Comparison of ENCODE assay signal across 17 cellular contexts in genomic region chr4:151087467-151087866, GRCh38. TPM values are rescaled to one million over a fixed set of nuclear protein-coding genes. Genes with fewer than 3 reads are reported as not detected.
DNase-seq lines count a peak whose midpoint lies in the region; ATAC-seq, FAIRE-seq and TF ChIP-seq lines count a peak whose summit lies in the region.
"Had no signal": no experiment of that assay in that cellular context is flagged by ENCODE, and none has a peak within 500 bp of the region (broad histone marks: within the 10 kb centered on the region; RNA-seq: fewer than 3 reads in every experiment).

No MANE protein-coding gene starts in this region.

- H3K23ac ChIP-seq in H1 (ENCODE audit: insufficient read length) (no peak overlapping the region), mesendoderm (ENCODE audit: low read length) (no peak overlapping the region), neuronal stem cell (ENCODE audit: low read depth, low read length, poor library complexity) (no peak overlapping the region), mesenchymal stem cell (ENCODE audit: low read length in 2 of 2) (no peak overlapping the region)

- H4K8ac ChIP-seq in H1 (ENCODE audit: extremely low read depth, insufficient read depth, low read length) (no peak overlapping the region), mesendoderm (ENCODE audit: low read depth, low read length) (no peak overlapping the region), neuronal stem cell (ENCODE audit: low read depth, low read length) (no peak overlapping the region), mesenchymal stem cell (ENCODE audit: low read length) (no peak overlapping the region)

- peak; percentile 44 for DNase-seq in GM23338 (ENCODE audit: low spot score)
- no peak for DNase-seq in H1 (ENCODE audit: low read depth in 1 of 2, low spot score in 2 of 2)
- no peak for DNase-seq in mesendoderm
- no peak for DNase-seq in neuronal stem cell (ENCODE audit: low spot score)
- DNase-seq in HEK293T (ENCODE audit: extremely low spot score): no peak
- no peak for DNase-seq in activated naive CD8-positive, alpha-beta T cell treated with anti-CD3 and anti-CD28 coated beads, Interleukin-2, amount 50 U/mL, for 24 hours
- DNase-seq in mesenchymal stem cell: no peak
- DNase-seq: 8988T; Calu3; CD8-positive, alpha-beta T cell; DMS79 treated with DMSO at 0.1 percent for 48 hours; GF-D8; GM23248; H7 had no signal

- TF ChIP-seq CTCF in GM23338 (conservative IDR thresholded peaks at IDR 0.05; ENCODE audit: low read depth in 2 of 2): no peak
- no peak for TF ChIP-seq CTCF in H1 (IDR thresholded peaks at IDR 0.05; ENCODE audit: control extremely low read depth in 1 of 3, insufficient read depth in 1 of 3, low read depth in 1 of 3, low read length in 3 of 3)

- no peak overlapping the region for H3K9ac ChIP-seq in H1 (replicated peaks in 1 of 4; ENCODE audit: extremely low read depth in 1 of 4, low read depth in 3 of 4, low read length in 3 of 4)
- no peak overlapping the region for H3K9ac ChIP-seq in mesendoderm (ENCODE audit: low read length)
- H3K9ac ChIP-seq in neuronal stem cell (ENCODE audit: low read depth, low read length, poor library complexity): no peak overlapping the region
- H3K9ac ChIP-seq in mesenchymal stem cell (ENCODE audit: low read length): no peak overlapping the region
- H3K9ac ChIP-seq: BLaER1 treated with 17β-estradiol and CSF1 and Interleukin-3, amounts not matched to agents 10 nM and 100 nM; GM23248 had no signal

- H3K4me3 ChIP-seq in GM23338 (no peak overlapping the region), H1 (ENCODE audit: extremely low read depth in 1 of 4, insufficient read depth in 2 of 4, low read depth in 3 of 4, low read length in 4 of 4) (no peak overlapping the region), mesendoderm (ENCODE audit: low read length) (no peak overlapping the region), neuronal stem cell (ENCODE audit: low read length in 2 of 2) (no peak overlapping the region), mesenchymal stem cell (ENCODE audit: insufficient read depth in 1 of 2, low read depth in 1 of 2, low read length in 2 of 2) (no peak overlapping the region)
- H3K4me3 ChIP-seq: BLaER1 treated with 17β-estradiol and CSF1 and Interleukin-3, amounts not matched to agents 10 nM and 100 nM; GM23248 had no signal

- H3K56ac ChIP-seq in H1 (replicated peaks; ENCODE audit: insufficient read length, low read depth, low read length): no peak overlapping the region
- H3K56ac ChIP-seq in mesendoderm (ENCODE audit: low read length): no peak overlapping the region

- TF ChIP-seq RAD21 in H1 (IDR thresholded peaks at IDR 0.05 in 1 of 2, conservative IDR thresholded peaks at IDR 0.05 in 1 of 2; ENCODE audit: low read depth in 2 of 2, low read length in 2 of 2): no peak

- H3K27me3 ChIP-seq in GM23338 (ENCODE audit: insufficient read depth): no peaks in the 10 kb centered on the region
- H3K27me3 ChIP-seq in H1 (replicated peaks in 1 of 4; ENCODE audit: control insufficient read depth in 3 of 4, extremely low read depth in 1 of 4, insufficient read depth in 3 of 4, low read length in 3 of 4): no peaks in the 10 kb centered on the region
- H3K27me3 ChIP-seq in mesendoderm (ENCODE audit: insufficient read depth, low read length, poor library complexity): no peaks in the 10 kb centered on the region
- H3K27me3 ChIP-seq in neuronal stem cell (ENCODE audit: control insufficient read depth in 3 of 3, insufficient read depth in 3 of 3, low read depth in 1 of 3, low read length in 3 of 3): no peaks in the 10 kb centered on the region
- no peaks in the 10 kb centered on the region for H3K27me3 ChIP-seq in mesenchymal stem cell (ENCODE audit: control insufficient read depth in 1 of 2, insufficient read depth in 1 of 2, low read length in 2 of 2)
- H3K27me3 ChIP-seq: BLaER1 treated with 17β-estradiol and CSF1 and Interleukin-3, amounts not matched to agents 10 nM and 100 nM had no signal

- POLR2A ChIA-PET in H1 (lab: Charles Lee; ENCODE audit: partially characterized antibody): interaction anchor here (0.6 to 4.3 kb wide), 4 partner anchors 12 to 159 kb away, joined by 3 to 37 read pairs (median 4); partner anchors contain the start of gene RPS3A
- POLR2A ChIA-PET in HEK293T (lab: Yijun Ruan, JAX): no interaction called here

- ATAC-seq in GM23338 (peak; percentile 73), HG02852 (IDR thresholded peaks at IDR 0.05; ENCODE audit: unreplicated experiment) (no peak)
- ATAC-seq in activated naive CD8-positive, alpha-beta T cell treated with anti-CD3 and anti-CD28 coated beads, Interleukin-2, amount 50 U/mL, for 24 hours: no peak
- ATAC-seq: CD8-positive, alpha-beta T cell had no signal

- H3K36me3 Mint-ChIP-seq in GM23338 (ENCODE audit: low read depth): no peaks in the 10 kb centered on the region
- no peaks in the 10 kb centered on the region for H3K36me3 Mint-ChIP-seq in activated naive CD8-positive, alpha-beta T cell treated with anti-CD3 and anti-CD28 coated beads, Interleukin-2, amount 50 U/mL, for 24 hours (ENCODE audit: low read depth)
- H3K36me3 Mint-ChIP-seq: CD8-positive, alpha-beta T cell had no signal

- no peaks in the 10 kb centered on the region for H3K9me2 ChIP-seq in GM23338 (ENCODE audit: insufficient read depth)

- H3K4me1 Mint-ChIP-seq in GM23338: peaks cover 13% of the 10 kb centered on the region; the same call in 2 of the 3 replicates
- H3K4me1 Mint-ChIP-seq in activated naive CD8-positive, alpha-beta T cell treated with anti-CD3 and anti-CD28 coated beads, Interleukin-2, amount 50 U/mL, for 24 hours: no peaks in the 10 kb centered on the region
- H3K4me1 Mint-ChIP-seq: B cell had no signal

- H3K4me2 ChIP-seq in GM23338 (peak overlapping the region; percentile 7; the same call in 1 of the 2 replicates), H1 (ENCODE audit: insufficient read depth in 1 of 2, low read depth in 2 of 2, low read length in 2 of 2) (no peak overlapping the region), mesendoderm (ENCODE audit: low read length) (no peak overlapping the region), neuronal stem cell (ENCODE audit: insufficient read depth, low read length, poor library complexity, severe bottlenecking) (no peak overlapping the region), mesenchymal stem cell (ENCODE audit: low read length, poor library complexity, severe bottlenecking) (no peak overlapping the region)
- H3K4me2 ChIP-seq: BLaER1 treated with 17β-estradiol and CSF1 and Interleukin-3, amounts not matched to agents 10 nM and 100 nM had no signal

- peaks cover 7% of the 10 kb centered on the region for H3K27me3 Mint-ChIP-seq in GM23338 (ENCODE audit: insufficient read depth, low read depth, poor library complexity)
- H3K27me3 Mint-ChIP-seq in activated naive CD8-positive, alpha-beta T cell treated with anti-CD3 and anti-CD28 coated beads, Interleukin-2, amount 50 U/mL, for 24 hours: peaks cover 4% of the 10 kb centered on the region

- no peak for TF ChIP-seq EP300 in H1 (IDR thresholded peaks at IDR 0.05; ENCODE audit: borderline replicate concordance in 1 of 2, low read depth in 2 of 2, low read length in 2 of 2)

- no peak overlapping the region for H3K18ac ChIP-seq in H1 (ENCODE audit: extremely low read depth, low read length)
- H3K18ac ChIP-seq in mesendoderm (ENCODE audit: low read length): no peak overlapping the region
- H3K18ac ChIP-seq in neuronal stem cell (ENCODE audit: low read length): no peak overlapping the region
- no peak overlapping the region for H3K18ac ChIP-seq in mesenchymal stem cell (ENCODE audit: low read depth in 1 of 2, low read length in 2 of 2)

- no peak overlapping the region for H2BK12ac ChIP-seq in H1 (ENCODE audit: low read depth, low read length)
- H2BK12ac ChIP-seq in neuronal stem cell (ENCODE audit: low read length): no peak overlapping the region
- no peak overlapping the region for H2BK12ac ChIP-seq in mesenchymal stem cell (ENCODE audit: low read length in 2 of 2)

- H3K9me3 ChIP-seq in H1 (ENCODE audit: insufficient read depth in 2 of 2, low read depth in 1 of 2, low read length in 1 of 2) (no peaks in the 10 kb centered on the region), neuronal stem cell (replicated peaks in 1 of 2; ENCODE audit: control insufficient read depth in 2 of 2, insufficient read depth in 1 of 2, low read depth in 1 of 2, low read length in 2 of 2) (no peaks in the 10 kb centered on the region), mesenchymal stem cell (ENCODE audit: control insufficient read depth, low read length) (no peaks in the 10 kb centered on the region)
- H3K9me3 ChIP-seq: BLaER1 treated with 17β-estradiol and CSF1 and Interleukin-3, amounts not matched to agents 10 nM and 100 nM had no signal

- H3K27ac ChIP-seq in GM23338 (ENCODE audit: low read depth): no peak overlapping the region
- H3K27ac ChIP-seq in H1 (ENCODE audit: low read depth, low read length): no peak overlapping the region
- no peak overlapping the region for H3K27ac ChIP-seq in mesendoderm (ENCODE audit: low read depth, low read length)
- H3K27ac ChIP-seq in neuronal stem cell (replicated peaks; ENCODE audit: low read length): no peak overlapping the region
- H3K27ac ChIP-seq in mesenchymal stem cell (ENCODE audit: low read length, poor library complexity, severe bottlenecking): no peak overlapping the region
- H3K27ac ChIP-seq: BLaER1 treated with 17β-estradiol and CSF1 and Interleukin-3, amounts not matched to agents 10 nM and 100 nM; GM23248 had no signal

- no peak overlapping the region for H3K4ac ChIP-seq in H1 (replicated peaks; ENCODE audit: insufficient read length, low read depth, low read length)
- H3K4ac ChIP-seq in mesendoderm (ENCODE audit: low read depth, low read length): peak overlapping the region; percentile 21
- H3K4ac ChIP-seq in neuronal stem cell (ENCODE audit: low read length): no peak overlapping the region
- H3K4ac ChIP-seq in mesenchymal stem cell (ENCODE audit: low read depth in 1 of 2, low read length in 2 of 2): no peak overlapping the region

- no peak overlapping the region for H3K27ac Mint-ChIP-seq in GM23338
- H3K27ac Mint-ChIP-seq in activated naive CD8-positive, alpha-beta T cell treated with anti-CD3 and anti-CD28 coated beads, Interleukin-2, amount 50 U/mL, for 24 hours: no peak overlapping the region
- H3K27ac Mint-ChIP-seq: B cell; CD8-positive, alpha-beta T cell had no signal

- H3K23me2 ChIP-seq in H1 (ENCODE audit: low read depth, low read length): no peaks in the 10 kb centered on the region

- H2BK5ac ChIP-seq in H1 (ENCODE audit: low read depth, low read length) (no peak overlapping the region), mesendoderm (ENCODE audit: low read length) (no peak overlapping the region), neuronal stem cell (ENCODE audit: low read length) (no peak overlapping the region), mesenchymal stem cell (ENCODE audit: low read depth, low read length, poor library complexity, severe bottlenecking) (no peak overlapping the region)

- H2AK5ac ChIP-seq in H1 (ENCODE audit: low read depth, low read length): no peak overlapping the region
- H2AK5ac ChIP-seq in mesendoderm (ENCODE audit: low read length): no peak overlapping the region
- H2AK5ac ChIP-seq in neuronal stem cell (ENCODE audit: low read depth, low read length): no peak overlapping the region
- H2AK5ac ChIP-seq in mesenchymal stem cell (ENCODE audit: low read length, severe bottlenecking): no peak overlapping the region

- H2BK120ac ChIP-seq in H1 (replicated peaks; ENCODE audit: low read depth, low read length) (no peak overlapping the region), mesendoderm (ENCODE audit: low read depth, low read length) (no peak overlapping the region), neuronal stem cell (ENCODE audit: low read depth, low read length) (no peak overlapping the region), mesenchymal stem cell (ENCODE audit: low read depth, low read length) (no peak overlapping the region)

- H3K14ac ChIP-seq in H1 (ENCODE audit: insufficient read length) (no peak overlapping the region), neuronal stem cell (ENCODE audit: low read length) (no peak overlapping the region), mesenchymal stem cell (ENCODE audit: low read length in 2 of 2) (no peak overlapping the region)

- H3K79me1 ChIP-seq in H1 (ENCODE audit: low read depth, low read length) (no peaks in the 10 kb centered on the region), mesendoderm (ENCODE audit: low read length) (no peaks in the 10 kb centered on the region), neuronal stem cell (ENCODE audit: low read depth, low read length) (no peaks in the 10 kb centered on the region), mesenchymal stem cell (replicated peaks; ENCODE audit: low read length, poor library complexity, severe bottlenecking) (no peaks in the 10 kb centered on the region)

- H3K79me2 ChIP-seq in GM23338 (replicated peaks; ENCODE audit: insufficient read depth) (no peaks in the 10 kb centered on the region), H1 (ENCODE audit: control insufficient read depth in 1 of 2, insufficient read depth in 2 of 2, low read length in 2 of 2) (no peaks in the 10 kb centered on the region), mesendoderm (ENCODE audit: control insufficient read depth, insufficient read depth, low read length) (no peaks in the 10 kb centered on the region)

- H3K9me3 Mint-ChIP-seq in GM23338: no peaks in the 10 kb centered on the region
- H3K9me3 Mint-ChIP-seq in activated naive CD8-positive, alpha-beta T cell treated with anti-CD3 and anti-CD28 coated beads, Interleukin-2, amount 50 U/mL, for 24 hours: no peaks in the 10 kb centered on the region
- H3K9me3 Mint-ChIP-seq: CD8-positive, alpha-beta T cell had no signal

- H3F3A ChIP-seq in GM23338 (replicated peaks; ENCODE audit: low read depth): no peaks in the 10 kb centered on the region

- peak; percentile 39 for FAIRE-seq in H1 (lab: Jason Lieb, UNC)

- H3K36me3 ChIP-seq in GM23338 (ENCODE audit: insufficient read depth) (no peaks in the 10 kb centered on the region), H1 (ENCODE audit: control insufficient read depth in 2 of 4, insufficient read depth in 4 of 4, low read length in 3 of 4) (no peaks in the 10 kb centered on the region), mesendoderm (ENCODE audit: control insufficient read depth, insufficient read depth, low read length) (no peaks in the 10 kb centered on the region), neuronal stem cell (replicated peaks in 1 of 2; ENCODE audit: control insufficient read depth in 2 of 2, insufficient read depth in 2 of 2, low read length in 2 of 2) (no peaks in the 10 kb centered on the region), mesenchymal stem cell (ENCODE audit: control insufficient read depth in 1 of 2, insufficient read depth in 2 of 2, low read depth in 1 of 2, low read length in 2 of 2) (no peaks in the 10 kb centered on the region)
- H3K36me3 ChIP-seq: BLaER1 treated with 17β-estradiol and CSF1 and Interleukin-3, amounts not matched to agents 10 nM and 100 nM had no signal

- no peaks in the 10 kb centered on the region for H4K20me1 ChIP-seq in GM23338 (replicated peaks; ENCODE audit: insufficient read depth)
- no peaks in the 10 kb centered on the region for H4K20me1 ChIP-seq in H1 (replicated peaks in 1 of 2; ENCODE audit: control insufficient read depth in 1 of 2, insufficient read depth in 2 of 2, low read length in 2 of 2)
- H4K20me1 ChIP-seq: BLaER1 treated with 17β-estradiol and CSF1 and Interleukin-3, amounts not matched to agents 10 nM and 100 nM had no signal

- H3K4me1 ChIP-seq in GM23338 (ENCODE audit: insufficient read depth): no peaks in the 10 kb centered on the region; the same call in 1 of the 2 replicates
- peaks cover 0 to 4% (median 3%) of the 10 kb centered on the region in 4 experiments; a peak in 1 of 7 replicates for H3K4me1 ChIP-seq in H1 (replicated peaks in 1 of 4; ENCODE audit: control insufficient read depth in 3 of 4, insufficient read depth in 4 of 4, low read length in 3 of 4)
- H3K4me1 ChIP-seq in mesendoderm (ENCODE audit: control insufficient read depth, low read depth, low read length): no peaks in the 10 kb centered on the region
- H3K4me1 ChIP-seq in neuronal stem cell (ENCODE audit: control insufficient read depth in 2 of 2, insufficient read depth in 1 of 2, low read depth in 1 of 2, low read length in 2 of 2): no peaks in the 10 kb centered on the region
- no peaks in the 10 kb centered on the region for H3K4me1 ChIP-seq in mesenchymal stem cell (ENCODE audit: control insufficient read depth, insufficient read depth, low read depth, low read length)
- H3K4me1 ChIP-seq: BLaER1 treated with 17β-estradiol and CSF1 and Interleukin-3, amounts not matched to agents 10 nM and 100 nM had no signal

- no peak overlapping the region for H4K5ac ChIP-seq in H1 (ENCODE audit: insufficient read length, low read depth, low read length)
- H4K5ac ChIP-seq in mesendoderm (ENCODE audit: low read length): no peak overlapping the region

- no peak overlapping the region for H4K91ac ChIP-seq in H1 (replicated peaks; ENCODE audit: insufficient read length, low read length)
- no peak overlapping the region for H4K91ac ChIP-seq in neuronal stem cell (ENCODE audit: low read depth, low read length, poor library complexity)
- H4K91ac ChIP-seq in mesenchymal stem cell (ENCODE audit: low read length): no peak overlapping the region

- H2BK15ac ChIP-seq in H1 (ENCODE audit: low read length): no peak overlapping the region
- H2BK15ac ChIP-seq in mesendoderm (replicated peaks; ENCODE audit: low read depth): no peak overlapping the region
- H2BK15ac ChIP-seq in neuronal stem cell (ENCODE audit: low read length): no peak overlapping the region
- no peak overlapping the region for H2BK15ac ChIP-seq in mesenchymal stem cell (ENCODE audit: low read depth, poor library complexity, severe bottlenecking)

- peak overlapping the region; percentile 97 for H2AFZ ChIP-seq in GM23338
- H2AFZ ChIP-seq in H1 (ENCODE audit: low read length): peak overlapping the region; percentile 14; the same call in 1 of the 2 replicates
- peak overlapping the region; percentile 66 for H2AFZ ChIP-seq in neuronal stem cell (ENCODE audit: low read length)
- no peak overlapping the region for H2AFZ ChIP-seq in mesenchymal stem cell (ENCODE audit: low read depth, low read length)
- H2AFZ ChIP-seq: GM23248 had no signal

- no peak overlapping the region for H3K4me3 Mint-ChIP-seq in GM23338
- H3K4me3 Mint-ChIP-seq in activated naive CD8-positive, alpha-beta T cell treated with anti-CD3 and anti-CD28 coated beads, Interleukin-2, amount 50 U/mL, for 24 hours: no peak overlapping the region
- H3K4me3 Mint-ChIP-seq: B cell; CD8-positive, alpha-beta T cell had no signal

- 64% methylated on average over 8 of the region's 8 CpGs; no CpG with 5 or more reads in 1 of the 2 experiments for WGBS in H1 (ENCODE audit: extremely low coverage in 1 of 2, insufficient coverage in 1 of 2, insufficient read length in 1 of 2, insufficient replicate concordance in 2 of 2, low coverage in 1 of 2, low lambda C conversion rate in 2 of 2, missing lambda C conversion rate in 1 of 2), 2 experiments
- no CpG with 5 or more reads among the region's 8 CpGs for WGBS in mesendoderm (ENCODE audit: extremely low coverage, insufficient coverage, low lambda C conversion rate)
- WGBS in neuronal stem cell (ENCODE audit: extremely low coverage in 2 of 2, insufficient read length in 2 of 2, insufficient replicate concordance in 1 of 2), 2 donors: no CpG with 5 or more reads among the region's 8 CpGs
- 89% methylated on average over 8 of the region's 8 CpGs for WGBS in mesenchymal stem cell

- H2BK20ac ChIP-seq in H1 (ENCODE audit: low read length): no peak overlapping the region

- CTCF ChIA-PET in H1 (lab: Charles Lee; ENCODE audit: partially characterized antibody) (interaction anchor here (0.6 kb wide), 1 partner anchor 517 kb away, joined by 3 read pairs; no protein-coding TSS in a partner anchor), HEK293T (lab: Yijun Ruan, JAX) (interaction anchor here (0.7 kb wide), 1 partner anchor 8 kb away, joined by 3 read pairs; no protein-coding TSS in a partner anchor)

- TF ChIP-seq POLR2A in H1 (IDR thresholded peaks at IDR 0.05; ENCODE audit: control extremely low read depth in 1 of 2, low read depth in 2 of 2, low read length in 2 of 2): no peak

RNA-seq across cellular contexts. Expression of gene RPS3A, which starts 12.0 kb away (rescaled TPM):
- 3,506 and 4,648 TPM in 2 replicates for total RNA-seq in GM23338 (2014; rRNA removed; shearing (Covaris generic))
- polyA plus RNA-seq in GM23338 (2016; fragmentation: Nextera tagmentation; extraction: Ambion mirVana): 2,252 and 2,486 TPM in 2 replicates
- total RNA-seq in H1 (2021; fragmentation: NEBNext Ultra II Directional; extraction: Animal tissue kit (Norgen Biotek cat#: 25700)): 2,726 and 2,822 TPM in 2 replicates
- polyA plus RNA-seq in H1 (2011; rRNA removed): 1,045 and 2,162 TPM in 2 replicates
- 3,009 TPM for polyA plus RNA-seq in H1 (2011; cell fraction: cytosol; rRNA removed)
- polyA plus RNA-seq in H1 (2011; cell fraction: nucleus; rRNA removed): 715 TPM
- 2,130 to 2,833 TPM (median 2,413 TPM) in 4 replicates for polyA plus RNA-seq in H1 (2012, experiment 1 of 2)
- 1,665 TPM for polyA plus RNA-seq in H1 (2012, experiment 2 of 2)
- 4,908 TPM for polyA plus RNA-seq in H1 (2013, experiment 1 of 2)
- polyA plus RNA-seq in H1 (2013, experiment 2 of 2): 4,894 TPM
- polyA minus RNA-seq in H1 (2011; rRNA and poly(A)+ RNA removed): 503 and 871 TPM in 2 replicates
- polyA minus RNA-seq in H1 (2011; cell fraction: cytosol; rRNA and poly(A)+ RNA removed): 605 TPM
- 391 TPM for polyA minus RNA-seq in H1 (2011; cell fraction: nucleus; rRNA and poly(A)+ RNA removed)
- 5,197 TPM for polyA plus RNA-seq in mesendoderm (2013, experiment 1 of 2)
- polyA plus RNA-seq in mesendoderm (2013, experiment 2 of 2): 5,192 TPM
- 7,710 TPM for polyA plus RNA-seq in neuronal stem cell (2013, experiment 1 of 2)
- polyA plus RNA-seq in neuronal stem cell (2013, experiment 2 of 2): 7,461 TPM
- 3,246 TPM for polyA plus RNA-seq in mesenchymal stem cell (2013, experiment 1 of 2)
- polyA plus RNA-seq in mesenchymal stem cell (2013, experiment 2 of 2): 3,402 TPM
